ENCODE assay signal across 8 cellular contexts in the genomic region with DNA sequence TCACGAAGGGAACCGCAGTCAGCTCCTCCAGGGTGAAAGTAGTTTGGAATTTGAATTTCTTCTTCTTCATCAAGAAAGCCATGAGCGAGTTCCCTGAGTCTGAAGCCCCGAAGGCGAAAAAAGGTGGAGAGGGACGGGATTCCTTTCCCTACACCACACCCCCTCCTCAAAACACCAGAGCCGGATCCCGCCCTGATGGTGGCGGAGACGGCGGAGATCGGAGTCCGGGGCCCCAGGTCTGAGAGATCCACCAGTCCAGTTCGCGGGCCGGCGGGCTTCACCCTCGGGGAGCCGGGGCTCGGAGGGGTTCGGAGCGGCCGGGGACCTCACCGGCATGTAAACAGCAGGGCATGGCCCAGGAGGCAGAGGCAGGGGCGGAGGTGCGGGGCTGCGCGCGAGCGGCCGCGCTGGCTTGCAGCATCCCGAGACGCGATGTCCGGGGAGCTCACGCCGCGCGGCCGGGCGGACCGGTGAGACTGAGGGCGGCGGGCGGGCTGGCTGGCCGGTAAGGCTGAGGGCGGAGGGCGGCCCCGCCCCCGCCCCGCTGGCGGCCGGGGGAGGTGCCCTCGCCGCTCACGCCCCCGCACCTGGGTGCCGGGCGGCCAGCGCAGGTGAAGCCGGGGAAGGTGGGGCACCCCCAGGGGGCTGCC. TPM values are rescaled to one million over a fixed set of nuclear protein-coding genes. Genes with fewer than 3 reads are reported as not detected.
A peak's percentile ranks its signal among the peaks of the same experiment; 100 is the strongest.
DNase-seq lines count a peak whose midpoint lies in the region; ATAC-seq and TF ChIP-seq lines count a peak whose summit lies in the region.

No MANE protein-coding gene starts in this region.

- no peaks in the 10 kb centered on the region for H3K27me3 Mint-ChIP-seq in activated CD8-positive, alpha-beta T cell treated with anti-CD3 and anti-CD28 coated beads for 36 hours
- peaks cover 4% of the 10 kb centered on the region for H3K27me3 Mint-ChIP-seq in nephron (ENCODE audit: low read depth)

- no peak for TF ChIP-seq CTCF in activated CD8-positive, alpha-beta T cell treated with anti-CD3 and anti-CD28 coated beads for 36 hours (IDR thresholded peaks at IDR 0.05)
- no peak for TF ChIP-seq CTCF in nephron (IDR thresholded peaks at IDR 0.05; ENCODE audit: unreplicated experiment in 3 of 3)

- peaks cover 52% of the 10 kb centered on the region for H3K4me1 Mint-ChIP-seq in activated CD8-positive, alpha-beta T cell treated with anti-CD3 and anti-CD28 coated beads for 36 hours (ENCODE audit: low read depth)
- H3K4me1 Mint-ChIP-seq in nephron = peaks cover 49% of the 10 kb centered on the region

- intact Hi-C loops in activated CD8-positive, alpha-beta T cell treated with anti-CD3 and anti-CD28 coated beads for 36 hours (cut with micrococcal nuclease) = no loop called here

- peaks cover 36% of the 10 kb centered on the region for H3K36me3 Mint-ChIP-seq in activated CD8-positive, alpha-beta T cell treated with anti-CD3 and anti-CD28 coated beads for 36 hours (ENCODE audit: low read depth)
- H3K36me3 Mint-ChIP-seq in nephron (ENCODE audit: low read depth) = no peaks in the 10 kb centered on the region

- peak overlapping the region; percentile 77 for H3K27ac ChIP-seq in epithelial cell of prostate

- H3K4me3 Mint-ChIP-seq in activated CD8-positive, alpha-beta T cell treated with anti-CD3 and anti-CD28 coated beads for 36 hours = peak overlapping the region; percentile 97
- H3K4me3 Mint-ChIP-seq in nephron = peak overlapping the region; percentile 97 to 98 (median 98)

- peak; percentile 19 for ATAC-seq in GM21447 (IDR thresholded peaks at IDR 0.05; ENCODE audit: unreplicated experiment)
- ATAC-seq in activated CD8-positive, alpha-beta T cell treated with anti-CD3 and anti-CD28 coated beads for 36 hours = peak; percentile 2

- DNase-seq in Daoy (ENCODE audit: low read depth) (peak; percentile 61), HuH-7 (ENCODE audit: low spot score) (peak; percentile 47), epithelial cell of prostate (ENCODE audit: low read depth, low spot score) (no peak), DMS153 treated with DMSO at 0.1 percent for 48 hours (lab: John Stamatoyannopoulos, UW; ENCODE audit: unreplicated experiment) (no peak), NCI-H524 treated with DMSO at 0.1 percent for 48 hours (lab: John Stamatoyannopoulos, UW) (no peak)
- DNase-seq in activated CD8-positive, alpha-beta T cell treated with anti-CD3 and anti-CD28 coated beads for 36 hours = peak; percentile 56

- CTCF ChIA-PET in activated CD8-positive, alpha-beta T cell treated with anti-CD3 and anti-CD28 coated beads for 36 hours (lab: Charles Lee) = interaction anchor here (0.6 to 15.3 kb wide), 7 partner anchors 15 to 112 kb away, joined by 3 to 163 read pairs (median 5); no protein-coding TSS in a partner anchor

- no peaks in the 10 kb centered on the region for H3K9me3 Mint-ChIP-seq in activated CD8-positive, alpha-beta T cell treated with anti-CD3 and anti-CD28 coated beads for 36 hours
- H3K9me3 Mint-ChIP-seq in nephron = no peaks in the 10 kb centered on the region

- peak overlapping the region; percentile 89 for H3K27ac Mint-ChIP-seq in activated CD8-positive, alpha-beta T cell treated with anti-CD3 and anti-CD28 coated beads for 36 hours
- H3K27ac Mint-ChIP-seq in nephron = peak overlapping the region; percentile 91 to 94 (median 93)

- POLR2A ChIA-PET in activated CD8-positive, alpha-beta T cell treated with anti-CD3 and anti-CD28 coated beads for 36 hours (lab: Charles Lee) = interaction anchor here (0.7 to 22.5 kb wide), 15 partner anchors 19 to 558 kb away, joined by 3 to 408 read pairs (median 5); no protein-coding TSS in a partner anchor

RNA-seq across cellular contexts. Expression of gene EEIG1, which starts 0.6 kb away (rescaled TPM):
- total RNA-seq in Daoy (2014; rRNA removed; shearing (Covaris generic)) = 2.9 and 6.3 TPM in 2 replicates
- 10 to 100 TPM; 79.7 to 81.5 TPM for total RNA-seq in activated CD8-positive, alpha-beta T cell treated with anti-CD3 and anti-CD28 coated beads for 36 hours

RNA-seq across cellular contexts. Expression of gene DPM2, which starts 42.5 kb away (rescaled TPM):
- total RNA-seq in Daoy (2014; rRNA removed; shearing (Covaris generic)) = 51.9 and 56.2 TPM in 2 replicates
- total RNA-seq in activated CD8-positive, alpha-beta T cell treated with anti-CD3 and anti-CD28 coated beads for 36 hours = 10 to 100 TPM; 41.3 to 43.9 TPM

RNA-seq across cellular contexts. Expression of gene PIP5KL1, which starts 49.6 kb away (rescaled TPM):
- total RNA-seq in Daoy (2014; rRNA removed; shearing (Covaris generic)) = 0.18 and 0.51 TPM in 2 replicates
- total RNA-seq in activated CD8-positive, alpha-beta T cell treated with anti-CD3 and anti-CD28 coated beads for 36 hours = 1 to 10 TPM; 1.7 to 2.5 TPM

Comparison
In these comparisons a context has a peak if more than half of its experiments do, and no peak if none do; other contexts are left out.
1. DNase-seq: peak in Daoy (single experiment), HuH-7 (single experiment) and activated CD8-positive, alpha-beta T cell treated with anti-CD3 and anti-CD28 coated beads for 36 hours (single experiment); none in epithelial cell of prostate (single experiment), DMS153 treated with DMSO at 0.1 percent for 48 hours (single experiment) and NCI-H524 treated with DMSO at 0.1 percent for 48 hours (single experiment).
2. RNA of gene EEIG1, which starts 0.6 kb away (total RNA-seq): 79.7 to 81.5 TPM in activated CD8-positive, alpha-beta T cell treated with anti-CD3 and anti-CD28 coated beads for 36 hours; 2.9 to 6.3 TPM in Daoy; every median in the first group is over 10 times any median in the second.